Comparison of ENCODE assay signal across 8 cellular contexts in the genomic region with DNA sequence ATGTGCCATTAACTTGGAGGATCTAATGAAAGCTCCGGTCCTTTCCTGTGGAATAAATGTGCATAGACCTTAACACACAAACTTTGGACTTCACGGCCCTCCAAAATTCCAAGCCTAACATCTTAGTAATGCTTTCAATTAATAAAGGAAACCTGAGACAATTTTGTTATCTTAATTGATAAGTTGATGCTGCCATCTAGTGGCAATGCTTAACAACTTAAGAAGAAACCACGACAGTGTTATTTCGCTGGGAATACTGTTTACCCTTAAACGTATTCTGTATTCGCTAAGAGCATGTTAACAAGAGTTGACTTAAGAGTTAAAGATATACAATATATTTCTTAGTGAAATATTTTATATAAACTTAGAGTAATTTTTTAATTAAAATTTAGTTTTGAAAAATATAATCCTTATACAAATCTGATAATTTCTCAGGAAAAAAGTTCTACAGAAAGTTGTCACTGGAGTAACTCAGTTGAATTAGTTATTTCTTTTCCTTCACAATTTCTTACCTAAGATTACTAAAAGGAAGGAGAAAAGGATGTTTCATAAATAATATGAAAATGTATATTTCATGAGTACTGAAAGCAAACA. TPM values are rescaled to one million over a fixed set of nuclear protein-coding genes. Genes with fewer than 3 reads are reported as not detected.
A peak's percentile ranks its signal among the peaks of the same experiment; 100 is the strongest.
DNase-seq lines count a peak whose midpoint lies in the region; ATAC-seq and TF ChIP-seq lines count a peak whose summit lies in the region.

No MANE protein-coding gene starts in this region.

- peak; percentile 72 for TF ChIP-seq CTCF in C4-2B (conservative IDR thresholded peaks at IDR 0.05)
- TF ChIP-seq CTCF in body of pancreas (IDR thresholded peaks at IDR 0.05): peak; percentile 11 to 67 (median 60)
- TF ChIP-seq CTCF in ovary (IDR thresholded peaks at IDR 0.05): no peak

- TF ChIP-seq POLR2A in body of pancreas (IDR thresholded peaks at IDR 0.05) (no peak), ovary (IDR thresholded peaks at IDR 0.05) (no peak)

- no peak for TF ChIP-seq EP300 in ovary (IDR thresholded peaks at IDR 0.05)

- no peaks in the 10 kb centered on the region for H3K4me1 ChIP-seq in body of pancreas
- no peaks in the 10 kb centered on the region for H3K4me1 ChIP-seq in ovary (ENCODE audit: insufficient read depth)

- H3K4me3 ChIP-seq in body of pancreas (no peak overlapping the region), ovary (no peak overlapping the region)

- H3K27ac ChIP-seq in C4-2B (no peak overlapping the region), body of pancreas (no peak overlapping the region), ovary (no peak overlapping the region)

- H3K36me3 ChIP-seq in body of pancreas (replicated peaks in 1 of 2; ENCODE audit: insufficient read depth in 1 of 2, low read depth in 2 of 2): no peaks in the 10 kb centered on the region
- H3K36me3 ChIP-seq in ovary: no peaks in the 10 kb centered on the region

- DNase-seq in NCI-H2171 treated with DMSO at 0.1 percent for 48 hours (lab: John Stamatoyannopoulos, UW) (peak; percentile 57), body of pancreas (peak in 1 of 4 donors; percentile 17), left colon (no peak), ovary (no peak)

- no peaks in the 10 kb centered on the region for H3K9me3 ChIP-seq in body of pancreas
- H3K9me3 ChIP-seq in ovary: no peaks in the 10 kb centered on the region

- H3K27me3 ChIP-seq in body of pancreas (no peaks in the 10 kb centered on the region), ovary (no peaks in the 10 kb centered on the region)

- WGBS in body of pancreas, 2 donors: 2 to 4% methylated on average over 6 of the region's 6 CpGs
- WGBS in ovary, 3 donors: 3 to 6% (median 6%) methylated on average over 6 of the region's 6 CpGs

- peak; percentile 46 for ATAC-seq in GM21360 (IDR thresholded peaks at IDR 0.05; ENCODE audit: unreplicated experiment)
- peak; percentile 48 for ATAC-seq in body of pancreas
- ATAC-seq in left colon: peak; percentile 73
- no peak for ATAC-seq in HG03039 (IDR thresholded peaks at IDR 0.05; ENCODE audit: unreplicated experiment)
- no peak for ATAC-seq in GM21423 (IDR thresholded peaks at IDR 0.05; ENCODE audit: unreplicated experiment)

- intact Hi-C loops in body of pancreas (cut with DNase I) (loop anchor here (5.0 kb wide), 1 partner anchor 841 kb away; no protein-coding TSS in a partner anchor), left colon (cut with DNase I, micrococcal nuclease) (loop anchor here in 1 of 2 donors (5.0 kb wide), 1 partner anchor 841 kb away; no protein-coding TSS in a partner anchor), ovary (cut with DNase I) (no loop called here)

RNA-seq across cellular contexts. Expression of a gene that starts 35.0 kb away (rescaled TPM):
- not detected for total RNA-seq in body of pancreas
- not detected for total RNA-seq in left colon
- not detected for total RNA-seq in ovary
- not detected for polyA plus RNA-seq in ovary

Comparison
In these comparisons a context has a peak if more than half of its experiments do, and no peak if none do; other contexts are left out.
1. CTCF ChIP-seq: peak in C4-2B (single experiment) and body of pancreas (7 of 7); none in ovary (0 of 3).
2. ATAC-seq: peak in GM21360 (single experiment), body of pancreas (single experiment) and left colon (single experiment); none in HG03039 (single experiment) and GM21423 (single experiment).